15 cellular contexts compared by ENCODE assay signal in genomic region chr4:174274436-174274835, GRCh38. TPM values are rescaled to one million over a fixed set of nuclear protein-coding genes. Genes with fewer than 3 reads are reported as not detected.
DNase-seq lines count a peak whose midpoint lies in the region; ATAC-seq, FAIRE-seq and TF ChIP-seq lines count a peak whose summit lies in the region.
"Had no signal": no experiment of that assay in that cellular context is flagged by ENCODE, and none has a peak within 500 bp of the region (broad histone marks: within the 10 kb centered on the region; RNA-seq: fewer than 3 reads in every experiment).

No MANE protein-coding gene starts in this region.

- no peak overlapping the region for H3K4me2 ChIP-seq in GM23248 (ENCODE audit: unreplicated experiment)
- H3K4me2 ChIP-seq in PC-3 (ENCODE audit: low read length) = no peak overlapping the region

- no peaks in the 10 kb centered on the region for H3K4me1 Mint-ChIP-seq in nephron progenitor cell

- H3F3A ChIP-seq in GM23248 (ENCODE audit: insufficient read depth) (0 out of 2 replicates have a peak, but pooled peaks cover 5% of the 10 kb centered on the region), PC-3 (ENCODE audit: low read length, unreplicated experiment) (no peaks in the 10 kb centered on the region)

- H3K4me1 ChIP-seq in BE2C (peaks cover 20% of the 10 kb centered on the region), GM23248 (ENCODE audit: insufficient read depth) (no peaks in the 10 kb centered on the region; the same call in 1 of the 2 replicates), PC-3 (ENCODE audit: insufficient read depth, low read length) (peaks cover 9% of the 10 kb centered on the region; the same call in 1 of the 2 replicates)

- H3K4me3 ChIP-seq in BE2C (ENCODE audit: low read depth, low read length) = peak overlapping the region; percentile 24
- no peak overlapping the region for H3K4me3 ChIP-seq in GM23248
- no peak overlapping the region for H3K4me3 ChIP-seq in PC-3 (ENCODE audit: low read length)
- no peak overlapping the region for H3K4me3 ChIP-seq in epithelial cell of esophagus (ENCODE audit: low read length)

- no peaks in the 10 kb centered on the region for H3K9me3 ChIP-seq in BE2C
- H3K9me3 ChIP-seq in GM23248 (ENCODE audit: low read depth) = no peaks in the 10 kb centered on the region
- no peaks in the 10 kb centered on the region for H3K9me3 ChIP-seq in PC-3 (ENCODE audit: low read length)

- H3K36me3 ChIP-seq in BE2C (0 out of 2 replicates have a peak, but pooled peaks cover 2% of the 10 kb centered on the region), GM23248 (ENCODE audit: low read depth) (0 out of 2 replicates have a peak, but pooled peaks cover 2% of the 10 kb centered on the region), PC-3 (ENCODE audit: low read depth, low read length) (0 out of 2 replicates have a peak, but pooled peaks cover 2% of the 10 kb centered on the region)

- H3K79me2 ChIP-seq in GM23248 (ENCODE audit: insufficient read depth) = peaks cover 97% of the 10 kb centered on the region
- peaks cover 39% of the 10 kb centered on the region for H3K79me2 ChIP-seq in PC-3 (ENCODE audit: low read length)

- H3K9me2 ChIP-seq in GM23248 (ENCODE audit: insufficient read depth) (no peaks in the 10 kb centered on the region), PC-3 (replicated peaks; ENCODE audit: low read length) (no peaks in the 10 kb centered on the region)

- 67 to 70% methylated on average over 3 of the region's 3 CpGs for WGBS in GM23248 (ENCODE audit: low coverage in 1 of 2, low lambda C conversion rate in 2 of 2, missing lambda C conversion rate in 2 of 2), 2 experiments

- no peaks in the 10 kb centered on the region for H3K27me3 Mint-ChIP-seq in nephron progenitor cell (ENCODE audit: low read depth, poor library complexity)
- H3K27me3 Mint-ChIP-seq: CD4-positive, alpha-beta T cell had no signal

- no peak for FAIRE-seq in frontal cortex (lab: Jason Lieb, UNC)

- H3K27ac ChIP-seq in GM23248 = no peak overlapping the region
- no peak overlapping the region for H3K27ac ChIP-seq in PC-3 (ENCODE audit: low read length)

- peaks cover 6% of the 10 kb centered on the region for H3K36me3 Mint-ChIP-seq in nephron progenitor cell (ENCODE audit: low read depth)

- CTCF ChIA-PET in PC-3 (lab: Charles Lee) = no interaction called here

- TF ChIP-seq CTCF in BE2C (IDR thresholded peaks at IDR 0.05; ENCODE audit: low read depth, low read length) (no peak), PC-3 (conservative IDR thresholded peaks at IDR 0.05; ENCODE audit: low read depth, low read length) (no peak), epithelial cell of esophagus (IDR thresholded peaks at IDR 0.05; ENCODE audit: insufficient read depth, low read depth, low read length, missing control alignments) (no peak), nephron progenitor cell (IDR thresholded peaks at IDR 0.05) (no peak)

- in situ Hi-C loops in GM23248 (cut with MboI) = no loop called here

- H3K9ac ChIP-seq in GM23248 (no peak overlapping the region), PC-3 (ENCODE audit: low read length) (no peak overlapping the region)

- no peak overlapping the region for H3K4me3 Mint-ChIP-seq in nephron progenitor cell
- H3K4me3 Mint-ChIP-seq: CD4-positive, alpha-beta T cell had no signal

- BruUV-seq in PC-3 (replicated peaks; lab: Mats Ljungman, UMichigan) = no TSS peak

- H3K27me3 ChIP-seq in BE2C (no peaks in the 10 kb centered on the region), GM23248 (replicated peaks; ENCODE audit: insufficient read depth) (no peaks in the 10 kb centered on the region), PC-3 (ENCODE audit: low read length) (no peaks in the 10 kb centered on the region)

- ATAC-seq in PC-3 (0 out of 2 replicates have a peak, but pooled peaks have one; percentile 29), HG02852 (IDR thresholded peaks at IDR 0.05; ENCODE audit: unreplicated experiment) (no peak)
- ATAC-seq: HCT116 had no signal

- intact Hi-C loops in PC-3 (cut with micrococcal nuclease) = no loop called here

- H2AFZ ChIP-seq in GM23248 = no peak overlapping the region
- H2AFZ ChIP-seq in PC-3 (ENCODE audit: low read length) = no peak overlapping the region

- H3K27ac Mint-ChIP-seq in nephron progenitor cell = no peak overlapping the region
- H3K27ac Mint-ChIP-seq: CD4-positive, alpha-beta T cell had no signal

- H4K20me1 ChIP-seq in GM23248 (ENCODE audit: insufficient read depth) (no peaks in the 10 kb centered on the region), PC-3 (ENCODE audit: low read length) (no peaks in the 10 kb centered on the region)

- POLR2A ChIA-PET in PC-3 (lab: Charles Lee; ENCODE audit: unreplicated experiment) = no interaction called here

- DNase-seq in BE2C = no peak
- peak; percentile 8 for DNase-seq in GM23248
- DNase-seq in PC-3 = peak; percentile 39
- peak; percentile 49 for DNase-seq in epithelial cell of esophagus (ENCODE audit: low read depth)
- DNase-seq in frontal cortex (ENCODE audit: low spot score in 2 of 2) = no peak
- no peak for DNase-seq in stimulated activated naive CD4-positive, alpha-beta T cell (lab: John Stamatoyannopoulos, UW)
- DNase-seq in nephron progenitor cell = no peak
- DNase-seq: ACHN; C1 segment of cervical spinal cord; Calu3; CD4-positive, alpha-beta T cell; DMS79; IMR-90 had no signal

- H3K9me3 Mint-ChIP-seq in nephron progenitor cell = peaks cover 5% of the 10 kb centered on the region
- H3K9me3 Mint-ChIP-seq: CD4-positive, alpha-beta T cell had no signal

RNA-seq across cellular contexts. Expression of gene FBXO8, which starts 9.0 kb away (rescaled TPM):
- polyA plus RNA-seq in BE2C (2012; ENCODE audit: insufficient read depth, insufficient read length, low read depth) = 84.5 TPM
- total RNA-seq in GM23248 (2014; rRNA removed; shearing (Covaris generic)) = 25.9 and 27.7 TPM in 2 replicates
- 23.1 and 26.7 TPM in 2 replicates for polyA plus RNA-seq in GM23248 (2016; fragmentation: Nextera tagmentation; extraction: Ambion mirVana)
- total RNA-seq in PC-3 (2014; rRNA removed) = 8.2 and 12.9 TPM in 2 replicates
- 24.1 TPM for total RNA-seq in frontal cortex

RNA-seq across cellular contexts. Expression of gene CEP44, which starts 9.3 kb away (rescaled TPM):
- 30.6 TPM for polyA plus RNA-seq in BE2C (2012; ENCODE audit: insufficient read depth, insufficient read length, low read depth)
- total RNA-seq in GM23248 (2014; rRNA removed; shearing (Covaris generic)) = 8.1 and 17.6 TPM in 2 replicates
- polyA plus RNA-seq in GM23248 (2016; fragmentation: Nextera tagmentation; extraction: Ambion mirVana) = 6.0 and 6.1 TPM in 2 replicates
- total RNA-seq in PC-3 (2014; rRNA removed) (8.1 and 8.4 TPM in 2 replicates), frontal cortex (24.5 TPM)

Comparison
In these comparisons a context has a peak if more than half of its experiments do, and no peak if none do; other contexts are left out.
1. DNase-seq: peak in GM23248 (single experiment), PC-3 (single experiment) and epithelial cell of esophagus (single experiment); none in BE2C (single experiment), frontal cortex (0 of 2), stimulated activated naive CD4-positive, alpha-beta T cell (0 of 6) and nephron progenitor cell (single experiment).